ENCODE assay signal across 13 cellular contexts in genomic region chr21:45408271-45408791, GRCh38. TPM values are rescaled to one million over a fixed set of nuclear protein-coding genes. Genes with fewer than 3 reads are reported as not detected.
DNase-seq lines count a peak whose midpoint lies in the region; ATAC-seq, FAIRE-seq and TF ChIP-seq lines count a peak whose summit lies in the region.
"Had no signal": no experiment of that assay in that cellular context is flagged by ENCODE, and none has a peak within 500 bp of the region (broad histone marks: within the 10 kb centered on the region; RNA-seq: fewer than 3 reads in every experiment).

No MANE protein-coding gene starts in this region.

- H3K27ac ChIP-seq in ascending aorta = peak overlapping the region; percentile 66 to 74
- H3K27ac ChIP-seq in iPS-18a (ENCODE audit: low read length) = no peak overlapping the region
- H3K27ac ChIP-seq in CD8-positive, alpha-beta T cell (ENCODE audit: low read depth, low read length) = no peak overlapping the region
- H3K27ac ChIP-seq: colonic mucosa had no signal

- H3K27me3 ChIP-seq in ascending aorta (no peaks in the 10 kb centered on the region), iPS-18a (ENCODE audit: control insufficient read depth, insufficient read depth, low read length) (peaks cover 11% of the 10 kb centered on the region)
- H3K27me3 ChIP-seq in CD8-positive, alpha-beta T cell (ENCODE audit: insufficient read depth, low read length) = peaks cover 14% of the 10 kb centered on the region

- peaks cover 15 to 41% of the 10 kb centered on the region in 2 donors for H3K4me1 ChIP-seq in ascending aorta
- H3K4me1 ChIP-seq in iPS-18a (ENCODE audit: control insufficient read depth, low read depth, low read length) = peaks cover 47% of the 10 kb centered on the region
- peaks cover 8% of the 10 kb centered on the region for H3K4me1 ChIP-seq in CD8-positive, alpha-beta T cell (ENCODE audit: insufficient read depth, low read length)
- H3K4me1 ChIP-seq: colonic mucosa had no signal

- H3K9ac ChIP-seq in iPS-18a (ENCODE audit: low read length) = peak overlapping the region; percentile 88

- intact Hi-C loops in ascending aorta (cut with DNase I) = no loop called here
- intact Hi-C loops in posterior vena cava (cut with DNase I) = no loop called here
- intact Hi-C loops in sciatic nerve (cut with DNase I) = no loop called here
- intact Hi-C loops in activated T-helper 1 cell treated with anti-CD3 and anti-CD28 coated beads, Interleukin-12 subunit alpha, Interleukin-12 subunit beta, Interleukin-2, Interleukin-4 antibody, amounts not matched to agents 30 ng/mL and 10 ng/mL and 1 ng/mL, durations not matched to agents 14 hours and 24 hours and 36 hours (cut with micrococcal nuclease) = no loop called here
- intact Hi-C loops in CD8-positive, alpha-beta T cell (cut with DNase I, micrococcal nuclease) = loop anchor here in 1 of 2 experiments (10.0 kb wide), 1 partner anchor 64 kb away; no protein-coding TSS in a partner anchor

- CTCF ChIA-PET in CD8-positive, alpha-beta T cell (lab: Charles Lee) = no interaction called here

- peaks cover 4% of the 10 kb centered on the region for H3K4me1 Mint-ChIP-seq in activated T-helper 1 cell treated with anti-CD3 and anti-CD28 coated beads, Interleukin-12 subunit alpha, Interleukin-12 subunit beta, Interleukin-2, Interleukin-4 antibody, amounts not matched to agents 30 ng/mL and 10 ng/mL and 1 ng/mL, durations not matched to agents 14 hours and 24 hours and 36 hours (ENCODE audit: low read depth)
- H3K4me1 Mint-ChIP-seq in CD8-positive, alpha-beta T cell (ENCODE audit: low read depth) = peaks cover 15% of the 10 kb centered on the region

- H3K27ac Mint-ChIP-seq in activated T-helper 1 cell treated with anti-CD3 and anti-CD28 coated beads, Interleukin-12 subunit alpha, Interleukin-12 subunit beta, Interleukin-2, Interleukin-4 antibody, amounts not matched to agents 30 ng/mL and 10 ng/mL and 1 ng/mL, durations not matched to agents 14 hours and 24 hours and 36 hours = no peak overlapping the region
- no peak overlapping the region for H3K27ac Mint-ChIP-seq in CD8-positive, alpha-beta T cell
- H3K27ac Mint-ChIP-seq: activated CD4-positive, alpha-beta memory T cell treated with anti-CD3 and anti-CD28 coated beads, Interleukin-2, amount 10 ng/mL, durations not matched to agents 7 days and 5 days had no signal

- ATAC-seq in sciatic nerve = no peak
- ATAC-seq in CD8-positive, alpha-beta T cell = no peak

- DNase-seq in HTR-8/SVneo (ENCODE audit: insufficient read length, low spot score) (no peak), ascending aorta (ENCODE audit: low spot score in 2 of 2) (peak in 1 of 2 donors; percentile 44), posterior vena cava (ENCODE audit: low spot score) (peak; percentile 49), sciatic nerve (ENCODE audit: low spot score) (no peak), T1000 (lab: John Stamatoyannopoulos, UW) (no peak)
- DNase-seq in activated T-helper 1 cell treated with anti-CD3 and anti-CD28 coated beads, Interleukin-12 subunit alpha, Interleukin-12 subunit beta, Interleukin-2, Interleukin-4 antibody, amounts not matched to agents 30 ng/mL and 10 ng/mL and 1 ng/mL, durations not matched to agents 14 hours and 24 hours and 36 hours (ENCODE audit: low spot score) = no peak
- no peak for DNase-seq in CD8-positive, alpha-beta T cell
- DNase-seq: activated CD4-positive, alpha-beta memory T cell treated with anti-CD3 and anti-CD28 coated beads, Interleukin-2, amount 10 ng/mL, durations not matched to agents 7 days and 5 days; colonic mucosa; NCI-H1048; NCI-H2171 treated with DMSO at 0.1 percent for 48 hours had no signal

- POLR2A ChIA-PET in CD8-positive, alpha-beta T cell (lab: Charles Lee) = no interaction called here

- no peak for TF ChIP-seq CTCF in ascending aorta (IDR thresholded peaks at IDR 0.05)
- no peak for TF ChIP-seq CTCF in CD8-positive, alpha-beta T cell (IDR thresholded peaks at IDR 0.05)

- FAIRE-seq in HTR-8/SVneo (lab: Jason Lieb, UNC) = peak; percentile 51
- FAIRE-seq: G401.6 had no signal

- H3K9me3 ChIP-seq in ascending aorta = no peaks in the 10 kb centered on the region
- no peaks in the 10 kb centered on the region for H3K9me3 ChIP-seq in iPS-18a (ENCODE audit: control insufficient read depth, low read depth, low read length)
- no peaks in the 10 kb centered on the region for H3K9me3 ChIP-seq in CD8-positive, alpha-beta T cell (ENCODE audit: low read length)
- H3K9me3 ChIP-seq: colonic mucosa had no signal

- H3K4me3 Mint-ChIP-seq in activated T-helper 1 cell treated with anti-CD3 and anti-CD28 coated beads, Interleukin-12 subunit alpha, Interleukin-12 subunit beta, Interleukin-2, Interleukin-4 antibody, amounts not matched to agents 30 ng/mL and 10 ng/mL and 1 ng/mL, durations not matched to agents 14 hours and 24 hours and 36 hours = no peak overlapping the region
- no peak overlapping the region for H3K4me3 Mint-ChIP-seq in CD8-positive, alpha-beta T cell
- H3K4me3 Mint-ChIP-seq: activated CD4-positive, alpha-beta memory T cell treated with anti-CD3 and anti-CD28 coated beads, Interleukin-2, amount 10 ng/mL, durations not matched to agents 7 days and 5 days had no signal

- no peaks in the 10 kb centered on the region for H3K9me3 Mint-ChIP-seq in activated T-helper 1 cell treated with anti-CD3 and anti-CD28 coated beads, Interleukin-12 subunit alpha, Interleukin-12 subunit beta, Interleukin-2, Interleukin-4 antibody, amounts not matched to agents 30 ng/mL and 10 ng/mL and 1 ng/mL, durations not matched to agents 14 hours and 24 hours and 36 hours
- H3K9me3 Mint-ChIP-seq in CD8-positive, alpha-beta T cell = no peaks in the 10 kb centered on the region
- H3K9me3 Mint-ChIP-seq: activated CD4-positive, alpha-beta memory T cell treated with anti-CD3 and anti-CD28 coated beads, Interleukin-2, amount 10 ng/mL, durations not matched to agents 7 days and 5 days had no signal

- H3K36me3 ChIP-seq in ascending aorta (no peaks in the 10 kb centered on the region), iPS-18a (ENCODE audit: control insufficient read depth, low read depth, low read length) (no peaks in the 10 kb centered on the region)
- H3K36me3 ChIP-seq in CD8-positive, alpha-beta T cell (ENCODE audit: insufficient read depth, low read length) = no peaks in the 10 kb centered on the region
- H3K36me3 ChIP-seq: colonic mucosa had no signal

- H3K27me3 Mint-ChIP-seq in activated T-helper 1 cell treated with anti-CD3 and anti-CD28 coated beads, Interleukin-12 subunit alpha, Interleukin-12 subunit beta, Interleukin-2, Interleukin-4 antibody, amounts not matched to agents 30 ng/mL and 10 ng/mL and 1 ng/mL, durations not matched to agents 14 hours and 24 hours and 36 hours (ENCODE audit: insufficient read depth) = peaks cover 24% of the 10 kb centered on the region
- H3K27me3 Mint-ChIP-seq in CD8-positive, alpha-beta T cell (ENCODE audit: low read depth) = peaks cover 33% of the 10 kb centered on the region

- H3K36me3 Mint-ChIP-seq in activated T-helper 1 cell treated with anti-CD3 and anti-CD28 coated beads, Interleukin-12 subunit alpha, Interleukin-12 subunit beta, Interleukin-2, Interleukin-4 antibody, amounts not matched to agents 30 ng/mL and 10 ng/mL and 1 ng/mL, durations not matched to agents 14 hours and 24 hours and 36 hours (ENCODE audit: low read depth) = no peaks in the 10 kb centered on the region
- no peaks in the 10 kb centered on the region for H3K36me3 Mint-ChIP-seq in CD8-positive, alpha-beta T cell

- H3K4me3 ChIP-seq in ascending aorta (peak overlapping the region in 1 of 2 donors; percentile 6), iPS-18a (ENCODE audit: low read length) (peak overlapping the region; percentile 8)
- no peak overlapping the region for H3K4me3 ChIP-seq in CD8-positive, alpha-beta T cell (ENCODE audit: low read depth, low read length)
- H3K4me3 ChIP-seq: colonic mucosa had no signal

RNA-seq across cellular contexts. Expression of gene COL18A1, which starts 3.4 kb away (rescaled TPM):
- total RNA-seq in ascending aorta (699 TPM), posterior vena cava (100 to 1,000 TPM; 117 to 133 TPM), sciatic nerve (129 TPM)
- 2.1 and 3.4 TPM in 2 replicates for total RNA-seq in activated T-helper 1 cell treated with anti-CD3 and anti-CD28 coated beads, Interleukin-12 subunit alpha, Interleukin-12 subunit beta, Interleukin-2, Interleukin-4 antibody, amounts not matched to agents 30 ng/mL and 10 ng/mL and 1 ng/mL, durations not matched to agents 14 hours and 24 hours and 36 hours
- 10 to 100 TPM; 60.7 to 65.3 TPM for total RNA-seq in CD8-positive, alpha-beta T cell

Comparison
In these comparisons a context has a peak if more than half of its experiments do, and no peak if none do; other contexts are left out.
1. H3K27ac ChIP-seq: peak in ascending aorta (2 of 2); none in iPS-18a (single experiment) and CD8-positive, alpha-beta T cell (single experiment).
2. RNA of gene COL18A1, which starts 3.4 kb away (total RNA-seq): 699 TPM in ascending aorta (single experiment), 117 to 133 TPM in posterior vena cava, 129 TPM in sciatic nerve (single experiment) and 60.7 to 65.3 TPM in CD8-positive, alpha-beta T cell; 2.1 to 3.4 TPM in activated T-helper 1 cell treated with anti-CD3 and anti-CD28 coated beads, Interleukin-12 subunit alpha, Interleukin-12 subunit beta, Interleukin-2, Interleukin-4 antibody, amounts not matched to agents 30 ng/mL and 10 ng/mL and 1 ng/mL, durations not matched to agents 14 hours and 24 hours and 36 hours; every median in the first group is over 10 times any median in the second.